Comparison of ENCODE assay signal across 8 cellular contexts in genomic region chr3:141105828-141106628, GRCh38. TPM values are rescaled to one million over a fixed set of nuclear protein-coding genes. Genes with fewer than 3 reads are reported as not detected.
DNase-seq lines count a peak whose midpoint lies in the region; ATAC-seq, FAIRE-seq and TF ChIP-seq lines count a peak whose summit lies in the region.

No MANE protein-coding gene starts in this region.

- 41% methylated on average over 7 of the region's 7 CpGs for WGBS in hepatocyte (ENCODE audit: low lambda C conversion rate, missing lambda C conversion rate)
- 32 to 39% (median 34%) methylated on average over 7 of the region's 7 CpGs for WGBS in small intestine, 3 donors

- TF ChIP-seq CTCF in BE2C (IDR thresholded peaks at IDR 0.05; ENCODE audit: low read depth, low read length), result peak; percentile 80
- peak; percentile 55 to 80 (median 66) for TF ChIP-seq CTCF in ascending aorta (IDR thresholded peaks at IDR 0.05)
- peak; percentile 78 for TF ChIP-seq CTCF in hepatocyte (IDR thresholded peaks at IDR 0.05; ENCODE audit: poor library complexity)

- H3K36me3 ChIP-seq in BE2C, result peaks cover 11% of the 10 kb centered on the region
- no peaks in the 10 kb centered on the region for H3K36me3 ChIP-seq in ascending aorta
- no peaks in the 10 kb centered on the region for H3K36me3 ChIP-seq in hepatocyte (replicated peaks; ENCODE audit: insufficient read depth, low read depth)
- no peaks in the 10 kb centered on the region for H3K36me3 ChIP-seq in small intestine (ENCODE audit: control insufficient read depth in 2 of 2, insufficient read depth in 2 of 2, low read length in 2 of 2)

- H3K9me3 ChIP-seq in BE2C, result no peaks in the 10 kb centered on the region
- no peaks in the 10 kb centered on the region for H3K9me3 ChIP-seq in ascending aorta
- no peaks in the 10 kb centered on the region for H3K9me3 ChIP-seq in hepatocyte (ENCODE audit: low read depth)
- H3K9me3 ChIP-seq in small intestine (ENCODE audit: control insufficient read depth, low read depth), result no peaks in the 10 kb centered on the region

- H4K20me1 ChIP-seq in hepatocyte (ENCODE audit: insufficient read depth, poor library complexity, severe bottlenecking), result no peaks in the 10 kb centered on the region

- H3K4me2 ChIP-seq in hepatocyte, result no peak overlapping the region

- no peak overlapping the region for H2AFZ ChIP-seq in hepatocyte

- H3K4me1 ChIP-seq in BE2C, result peaks cover 12% of the 10 kb centered on the region
- H3K4me1 ChIP-seq in ascending aorta, result peaks cover 4 to 6% of the 10 kb centered on the region in 2 donors
- H3K4me1 ChIP-seq in hepatocyte (ENCODE audit: insufficient read depth), result peaks cover 8% of the 10 kb centered on the region
- H3K4me1 ChIP-seq in small intestine (ENCODE audit: control insufficient read depth in 2 of 2, insufficient read depth in 1 of 2, low read depth in 1 of 2, low read length in 1 of 2), result no peaks in the 10 kb centered on the region

- FAIRE-seq in small intestine (lab: Jason Lieb, UNC), result no peak

- H3K9me2 ChIP-seq in hepatocyte (replicated peaks; ENCODE audit: insufficient read depth), result no peaks in the 10 kb centered on the region

- no peaks in the 10 kb centered on the region for H3K79me2 ChIP-seq in hepatocyte

- H3K27me3 ChIP-seq in BE2C (no peaks in the 10 kb centered on the region), ascending aorta (no peaks in the 10 kb centered on the region), hepatocyte (no peaks in the 10 kb centered on the region), small intestine (ENCODE audit: control insufficient read depth in 2 of 2, insufficient read depth in 2 of 2, low read length in 2 of 2) (no peaks in the 10 kb centered on the region)

- DNase-seq in BE2C (peak; percentile 83), NCI-H146 treated with DMSO at 0.1 percent for 48 hours (lab: John Stamatoyannopoulos, UW; ENCODE audit: unreplicated experiment) (peak; percentile 82), T follicular helper cell (ENCODE audit: low read depth) (peak; percentile 33), ascending aorta (ENCODE audit: low spot score in 2 of 2) (peak in 1 of 2 donors; percentile 87), hepatocyte (ENCODE audit: low spot score) (peak; percentile 93), small intestine (peak; percentile 74)

- no peak overlapping the region for H3K4me3 ChIP-seq in BE2C (ENCODE audit: low read depth, low read length)
- no peak overlapping the region for H3K4me3 ChIP-seq in ascending aorta
- H3K4me3 ChIP-seq in hepatocyte, result no peak overlapping the region
- H3K4me3 ChIP-seq in small intestine (ENCODE audit: low read depth in 1 of 2, low read length in 2 of 2), result no peak overlapping the region

- intact Hi-C loops in ascending aorta (cut with DNase I), result loop anchor here (2.0 kb wide), 3 partner anchors 55 to 95 kb away; partner anchors contain the start of gene SPSB4

- H3K27ac ChIP-seq in ascending aorta, result no peak overlapping the region
- H3K27ac ChIP-seq in hepatocyte, result no peak overlapping the region
- H3K27ac ChIP-seq in small intestine (ENCODE audit: low read depth in 1 of 2, low read length in 1 of 2), result no peak overlapping the region

- peak; percentile 84 for ATAC-seq in GM21423 (IDR thresholded peaks at IDR 0.05; ENCODE audit: unreplicated experiment)
- no peak for ATAC-seq in HG03196 (IDR thresholded peaks at IDR 0.05; ENCODE audit: unreplicated experiment)

RNA-seq across cellular contexts. Expression of gene SPSB4, which starts 54.9 kb away (rescaled TPM):
- polyA plus RNA-seq in BE2C (2012; ENCODE audit: insufficient read depth, insufficient read length, low read depth), result 14.1 TPM
- total RNA-seq in ascending aorta (not detected), hepatocyte (1.3 TPM in 2 replicates)
- polyA plus RNA-seq in hepatocyte (1.0 and 2.8 TPM in 2 replicates), small intestine (under 1 TPM in 1 of 3 donors, not detected in 2; 0.27 TPM)
